In genomic region chr11:134762248-134763029, GRCh38 we compare ENCODE assay signal across 1 cellular context.
A peak's percentile ranks its signal among the peaks of the same experiment; 100 is the strongest.
TF ChIP-seq lines count a peak whose summit lies in the region.

No MANE protein-coding gene starts in this region.

TF ChIP-seq in K562, 482 proteins besides CTCF, POLR2A, EP300 and RAD21 (continued from another document):
- TF ChIP-seq ZNF639 (CRISPR knock-in tag; conservative IDR thresholded peaks at IDR 0.05 in 1 of 2, IDR thresholded peaks at IDR 0.05 in 1 of 2) (peak in 1 of 2 experiments; percentile 56; a peak in 1 of 4 replicates), PHF20 (IDR thresholded peaks at IDR 0.05; ENCODE audit: partially characterized antibody) (peak; percentile 29), ZFX (CRISPR knock-in tag; IDR thresholded peaks at IDR 0.05) (peak; percentile 42; the same call in 1 of the 2 replicates), ZBTB9 (CRISPR knock-in tag; IDR thresholded peaks at IDR 0.05) (peak; percentile 53; the same call in 1 of the 2 replicates), TSC22D4 (tag; IDR thresholded peaks at IDR 0.05) (no peak), U2AF1 (optimal IDR thresholded peaks at IDR 0.05; ENCODE audit: low read depth, low read length) (no peak), SMARCA5 (IDR thresholded peaks at IDR 0.05) (no peak)
